In the genomic region with DNA sequence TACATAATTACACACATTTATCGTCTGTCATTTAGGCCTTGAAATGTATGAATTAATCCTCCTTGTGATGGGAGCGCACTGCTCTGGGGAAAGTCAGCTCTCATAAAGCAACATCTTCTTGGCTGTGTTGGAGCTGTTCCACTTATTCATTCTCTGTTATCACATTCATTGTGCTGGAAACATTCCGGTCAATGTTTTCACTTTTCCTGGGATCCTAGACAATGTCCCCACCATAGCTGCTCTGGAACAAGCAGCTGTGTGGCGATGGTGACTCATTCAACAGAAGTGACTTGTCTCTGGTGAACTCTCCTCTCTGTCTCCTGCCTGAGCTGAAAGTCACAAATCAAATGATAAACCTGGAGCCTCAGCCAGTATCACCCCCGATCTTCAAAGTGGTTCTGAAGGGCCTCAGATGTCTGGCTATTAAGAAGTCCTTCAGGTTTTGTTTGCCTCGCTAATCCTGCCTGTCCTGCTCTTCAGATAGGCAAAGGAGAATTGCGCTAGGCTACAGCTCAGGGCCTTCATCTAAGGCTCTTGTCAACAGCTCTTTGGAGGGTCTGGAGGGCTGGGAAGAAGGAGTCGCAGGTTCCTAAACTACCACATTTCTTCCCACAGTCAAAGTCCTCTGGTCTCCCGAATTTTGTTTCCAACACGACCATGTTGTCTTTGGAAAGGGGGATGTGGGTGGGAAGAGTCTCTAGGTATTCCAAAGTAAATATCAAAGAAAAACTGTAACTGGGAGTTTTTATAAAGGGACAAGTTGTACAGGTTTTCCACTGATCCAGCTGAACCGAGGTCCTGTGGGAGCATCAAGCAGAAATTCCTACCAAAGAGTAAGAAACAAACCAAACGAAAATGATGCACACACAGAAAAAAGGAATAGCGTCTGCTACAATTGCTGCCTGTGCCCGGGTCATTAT, we compare ENCODE assay signal across 9 cellular contexts. TPM values are rescaled to one million over a fixed set of nuclear protein-coding genes. Genes with fewer than 3 reads are reported as not detected.
A peak's percentile ranks its signal among the peaks of the same experiment; 100 is the strongest.
DNase-seq lines count a peak whose midpoint lies in the region; ATAC-seq, FAIRE-seq and TF ChIP-seq lines count a peak whose summit lies in the region.
"Had no signal": no experiment of that assay in that cellular context is flagged by ENCODE, and none has a peak within 500 bp of the region (broad histone marks: within the 10 kb centered on the region; RNA-seq: fewer than 3 reads in every experiment).

No MANE protein-coding gene starts in this region.

- peak; percentile 63 for FAIRE-seq in K562 (lab: Jason Lieb, UNC)
- FAIRE-seq in keratinocyte (lab: Jason Lieb, UNC) = no peak

- peaks cover 0 to 5% of the 10 kb centered on the region in 2 experiments; a peak in 1 of 5 replicates for H3K27me3 ChIP-seq in K562 (ENCODE audit: control insufficient read depth in 2 of 2, insufficient read depth in 2 of 2, low read length in 2 of 2)
- H3K27me3 ChIP-seq in keratinocyte (ENCODE audit: control insufficient read depth, extremely low read depth, insufficient read depth, low read length) = no peaks in the 10 kb centered on the region
- H3K27me3 ChIP-seq in upper lobe of left lung = no peaks in the 10 kb centered on the region

- H3K4me3 ChIP-seq in K562 (no peak overlapping the region), keratinocyte (ENCODE audit: control insufficient read depth in 2 of 3, extremely low read depth in 1 of 3, insufficient read depth in 2 of 3, low read depth in 1 of 3, low read length in 3 of 3) (no peak overlapping the region), upper lobe of left lung (no peak overlapping the region)

- no peak for TF ChIP-seq EP300 in K562 (IDR thresholded peaks at IDR 0.05; ENCODE audit: low read length)
- no peak for TF ChIP-seq EP300 in upper lobe of left lung (IDR thresholded peaks at IDR 0.05)

- POLR2A ChIA-PET in K562 (lab: Yijun Ruan, JAX) = interaction anchor here (0.7 to 3.1 kb wide), 4 partner anchors 9 to 30 kb away, joined by 3 to 12 read pairs (median 8); partner anchors contain the start of gene KLF6

- H3K79me2 ChIP-seq in K562 (ENCODE audit: control insufficient read depth, insufficient read depth, low read length) = no peaks in the 10 kb centered on the region
- H3K79me2 ChIP-seq in keratinocyte (ENCODE audit: control insufficient read depth, insufficient read depth, low read length) = no peaks in the 10 kb centered on the region

- TF ChIP-seq POLR2A in K562 (conservative IDR thresholded peaks at IDR 0.05) = no peak
- TF ChIP-seq POLR2A in upper lobe of left lung (IDR thresholded peaks at IDR 0.05) = no peak

- H3K4me1 ChIP-seq in K562 (replicated peaks in 1 of 2; ENCODE audit: control insufficient read depth in 2 of 2, insufficient read depth in 2 of 2, low read length in 2 of 2) (peaks cover 2 to 17% of the 10 kb centered on the region in 2 experiments; a peak in 2 of 5 replicates), keratinocyte (ENCODE audit: control insufficient read depth, extremely low read depth, insufficient read depth, low read length) (peaks cover 40% of the 10 kb centered on the region), upper lobe of left lung (peaks cover 13 to 20% (median 14%) of the 10 kb centered on the region in 4 donors)

- peaks cover under 1% of the 10 kb centered on the region for H3K9me3 Mint-ChIP-seq in natural killer cell treated with Interleukin-12 subunit alpha and Interleukin-12 subunit beta and Interleukin-15 and Interleukin-18, amount 100 ng/mL, for 72 hours
- no peaks in the 10 kb centered on the region for H3K9me3 Mint-ChIP-seq in natural killer cell

- no TSS peak for BruUV-seq in K562 (replicated peaks; lab: Mats Ljungman, UMichigan)

- H3K9me1 ChIP-seq in K562 (ENCODE audit: control insufficient read depth, insufficient read depth, low read length) (no peaks in the 10 kb centered on the region), keratinocyte (ENCODE audit: control insufficient read depth, extremely low read depth, insufficient read depth, low read length) (no peaks in the 10 kb centered on the region)

- DNase-seq in natural killer cell treated with Interleukin-12 subunit alpha and Interleukin-12 subunit beta and Interleukin-15 and Interleukin-18, amount 100 ng/mL, for 72 hours (ENCODE audit: low spot score) = no peak
- DNase-seq in natural killer cell (no peak), K562 (ENCODE audit: extremely low read depth in 1 of 4, low spot score in 3 of 4) (peak in 1 of 4 experiments; percentile 42), keratinocyte (ENCODE audit: low read depth, low spot score) (no peak), upper lobe of left lung (no peak), DMS153 (lab: John Stamatoyannopoulos, UW) (no peak), DMS114 treated with DMSO at 0.1 percent for 48 hours (lab: John Stamatoyannopoulos, UW; ENCODE audit: unreplicated experiment) (no peak), DMS 273 treated with DMSO at 0.1 percent for 48 hours (lab: John Stamatoyannopoulos, UW) (no peak)
- DNase-seq: NCI-H2171 treated with DMSO at 0.1 percent for 48 hours had no signal

- H3K4me3 Mint-ChIP-seq in natural killer cell treated with Interleukin-12 subunit alpha and Interleukin-12 subunit beta and Interleukin-15 and Interleukin-18, amount 100 ng/mL, for 72 hours = peak overlapping the region; percentile 75
- H3K4me3 Mint-ChIP-seq in natural killer cell = no peak overlapping the region

- no peak overlapping the region for H3K27ac ChIP-seq in K562 (ENCODE audit: extremely low read depth, low read depth, low read length)
- peak overlapping the region; percentile 94 for H3K27ac ChIP-seq in keratinocyte (ENCODE audit: control insufficient read depth, insufficient read depth, low read length)
- H3K27ac ChIP-seq in upper lobe of left lung = peak overlapping the region in 2 of 4 donors; percentile 31 to 67

- no peaks in the 10 kb centered on the region for H3K27me3 Mint-ChIP-seq in natural killer cell treated with Interleukin-12 subunit alpha and Interleukin-12 subunit beta and Interleukin-15 and Interleukin-18, amount 100 ng/mL, for 72 hours
- H3K27me3 Mint-ChIP-seq in natural killer cell (ENCODE audit: low read depth in 2 of 2) = no peaks in the 10 kb centered on the region

- WGBS in K562 (ENCODE audit: insufficient coverage, low coverage, missing lambda C conversion rate) = 28% methylated on average over 12 of the region's 14 CpGs
- WGBS in upper lobe of left lung, 2 donors = 80 to 83% methylated on average over 14 of the region's 14 CpGs

- H4K20me1 ChIP-seq in K562 (replicated peaks; ENCODE audit: control insufficient read depth, insufficient read depth, low read length) = peaks cover 4% of the 10 kb centered on the region; the same call in 1 of the 2 replicates
- H4K20me1 ChIP-seq in keratinocyte (ENCODE audit: control insufficient read depth, extremely low read depth, insufficient read depth, low read length) = no peaks in the 10 kb centered on the region

- intact Hi-C loops in natural killer cell (cut with micrococcal nuclease) = loop anchor here (5.0 kb wide), 1 partner anchor 528 kb away; no protein-coding TSS in a partner anchor
- intact Hi-C loops in K562 (cut with micrococcal nuclease) = no loop called here

- dilution Hi-C loops in keratinocyte (cut with MboI; ENCODE audit: extremely low pct_ligation_motif_present, low sequenced_read_pairs) = no loop called here

- CTCF ChIA-PET in K562 (lab: Yijun Ruan, JAX; ENCODE audit: low intra/inter-chr PET ratio) = no interaction called here

- H3K36me3 ChIP-seq in K562 (ENCODE audit: control insufficient read depth, insufficient read depth, low read length) (no peaks in the 10 kb centered on the region), keratinocyte (ENCODE audit: control insufficient read depth in 2 of 2, extremely low read depth in 1 of 2, insufficient read depth in 2 of 2, low read length in 2 of 2) (no peaks in the 10 kb centered on the region), upper lobe of left lung (no peaks in the 10 kb centered on the region)

- TF ChIP-seq CTCF in natural killer cell (IDR thresholded peaks at IDR 0.05) = no peak
- no peak for TF ChIP-seq CTCF in K562 (IDR thresholded peaks at IDR 0.05 in 2 of 3, conservative IDR thresholded peaks at IDR 0.05 in 1 of 3; ENCODE audit: insufficient read depth in 2 of 3, low read depth in 1 of 3, low read length in 3 of 3)
- TF ChIP-seq CTCF in keratinocyte (optimal IDR thresholded peaks at IDR 0.05 in 1 of 3, IDR thresholded peaks at IDR 0.05 in 1 of 3, conservative IDR thresholded peaks at IDR 0.05 in 1 of 3; ENCODE audit: extremely low read depth in 1 of 3, insufficient read depth in 2 of 3, low read length in 3 of 3) = no peak
- no peak for TF ChIP-seq CTCF in upper lobe of left lung (IDR thresholded peaks at IDR 0.05)

- no peak for ATAC-seq in natural killer cell treated with Interleukin-12 subunit alpha and Interleukin-12 subunit beta and Interleukin-15 and Interleukin-18, amount 100 ng/mL, for 72 hours
- ATAC-seq in natural killer cell (no peak), K562 (peak; percentile 45), upper lobe of left lung (ENCODE audit: low FRiP score in 2 of 2) (peak; percentile 17 to 47)

- in situ Hi-C loops in K562 (cut with MboI) = no loop called here

- peak overlapping the region; percentile 96 to 98 for H3K27ac Mint-ChIP-seq in natural killer cell treated with Interleukin-12 subunit alpha and Interleukin-12 subunit beta and Interleukin-15 and Interleukin-18, amount 100 ng/mL, for 72 hours
- peak overlapping the region in 1 of 2 donors; percentile 47 for H3K27ac Mint-ChIP-seq in natural killer cell

- H3K9ac ChIP-seq in K562 (ENCODE audit: insufficient read depth in 1 of 2, low read depth in 2 of 2, low read length in 2 of 2) (no peak overlapping the region), keratinocyte (ENCODE audit: control insufficient read depth, extremely low read depth, insufficient read depth, low read length) (peak overlapping the region; percentile 35)

- H3K36me3 Mint-ChIP-seq in natural killer cell treated with Interleukin-12 subunit alpha and Interleukin-12 subunit beta and Interleukin-15 and Interleukin-18, amount 100 ng/mL, for 72 hours = peaks cover 1% of the 10 kb centered on the region
- H3K36me3 Mint-ChIP-seq in natural killer cell = no peaks in the 10 kb centered on the region

- H3K4me1 Mint-ChIP-seq in natural killer cell treated with Interleukin-12 subunit alpha and Interleukin-12 subunit beta and Interleukin-15 and Interleukin-18, amount 100 ng/mL, for 72 hours (ENCODE audit: low read depth in 2 of 2) = peaks cover 50 to 54% of the 10 kb centered on the region in 2 donors
- peaks cover 26% of the 10 kb centered on the region in 2 donors for H3K4me1 Mint-ChIP-seq in natural killer cell

- H3K4me2 ChIP-seq in K562 (ENCODE audit: insufficient read depth, low read length) (no peak overlapping the region), keratinocyte (ENCODE audit: control insufficient read depth, extremely low read depth, insufficient read depth, low read depth, low read length) (peak overlapping the region; percentile 27)

- H3K9me3 ChIP-seq in K562 (replicated peaks; ENCODE audit: control insufficient read depth, insufficient read depth, low read depth, low read length) (no peaks in the 10 kb centered on the region), keratinocyte (ENCODE audit: control insufficient read depth, low read depth, low read length) (no peaks in the 10 kb centered on the region), upper lobe of left lung (no peaks in the 10 kb centered on the region)

- TF ChIP-seq RAD21 in K562 (CRISPR knock-in tag; conservative IDR thresholded peaks at IDR 0.05 in 1 of 2, IDR thresholded peaks at IDR 0.05 in 1 of 2) = no peak

- H2AFZ ChIP-seq in K562 (ENCODE audit: low read depth, low read length) (no peak overlapping the region), keratinocyte (ENCODE audit: control insufficient read depth, low read length) (no peak overlapping the region)

RNA-seq across cellular contexts. Expression of gene KLF6, which starts 29.3 kb away (rescaled TPM):
- total RNA-seq in natural killer cell treated with Interleukin-12 subunit alpha and Interleukin-12 subunit beta and Interleukin-15 and Interleukin-18, amount 100 ng/mL, for 72 hours = 100 to 1,000 TPM; 225 to 236 TPM
- total RNA-seq in natural killer cell = 1,000 to 10,000 TPM; 1,044 to 1,768 (median 1,056) TPM
- 54.5 and 86.4 TPM in 2 replicates for total RNA-seq in K562 (2011; cell fraction: chromatin; rRNA removed; ENCODE audit: low replicate concordance)
- total RNA-seq in K562 (2011; cell fraction: nucleolus; rRNA removed) = 136 and 139 TPM in 2 replicates
- total RNA-seq in K562 (2011; cell fraction: nucleoplasm; rRNA removed) = 92.4 and 113 TPM in 2 replicates
- total RNA-seq in K562 (2014; rRNA removed) = 6.9 and 10.3 TPM in 2 replicates
- total RNA-seq in K562 (2014; rRNA removed; fragmentation: Illumina TruSeq; extraction: Trizol) = 7.4 and 8.0 TPM in 2 replicates
- total RNA-seq in K562 (2015; rRNA removed; fragmentation: Illumina TruSeq; extraction: Trizol) = 4.5 TPM in 2 replicates
- 23.9 and 25.2 TPM in 2 replicates for total RNA-seq in K562 (2021)
- polyA plus RNA-seq in K562 (2011; rRNA removed) = 11.7 and 19.1 TPM in 2 replicates
- polyA plus RNA-seq in K562 (2011; cell fraction: cytosol; rRNA removed) = 6.6 and 12.0 TPM in 2 replicates
- 52.6 and 53.4 TPM in 2 replicates for polyA plus RNA-seq in K562 (2011; cell fraction: nucleus; rRNA removed)
- polyA plus RNA-seq in K562 (2012) = 14.7 and 29.2 TPM in 2 replicates
- 11.1 and 12.6 TPM in 2 replicates for polyA plus RNA-seq in K562 (2014; fragmentation: Illumina TruSeq; extraction: Trizol)
- 1 to 10 TPM; 3.2 to 3.7 TPM for polyA plus RNA-seq in K562 (2014; fragmentation: Nextera tagmentation; extraction: Ambion mirVana)
- polyA plus RNA-seq in K562 (2014; rRNA removed) = 8.6 and 10.2 TPM in 2 replicates
- polyA minus RNA-seq in K562 (2011; rRNA and poly(A)+ RNA removed) = 33.0 and 43.0 TPM in 2 replicates
- 10.3 and 16.2 TPM in 2 replicates for polyA minus RNA-seq in K562 (2011; cell fraction: cytosol; rRNA and poly(A)+ RNA removed)
- polyA minus RNA-seq in K562 (2011; cell fraction: nucleus; rRNA and poly(A)+ RNA removed) = 87.2 and 133 TPM in 2 replicates
- polyA plus RNA-seq in keratinocyte = 174 to 250 TPM (median 213 TPM) in 3 replicates
- 159 TPM for polyA plus RNA-seq in keratinocyte (2011; ENCODE audit: low read depth)
- 111 and 137 TPM in 2 replicates for polyA plus RNA-seq in keratinocyte (2011; cell fraction: cytosol; rRNA removed)
- polyA plus RNA-seq in keratinocyte (2011; cell fraction: nucleus; rRNA removed) = 564 and 626 TPM in 2 replicates
- polyA plus RNA-seq in keratinocyte (2012; ENCODE audit: low replicate concordance) = 148 and 270 TPM in 2 replicates
- 425 to 516 TPM (median 456 TPM) in 3 replicates for polyA minus RNA-seq in keratinocyte
- polyA minus RNA-seq in keratinocyte (2011; cell fraction: cytosol; rRNA and poly(A)+ RNA removed) = 131 TPM
- 587 and 853 TPM in 2 replicates for polyA minus RNA-seq in keratinocyte (2011; cell fraction: nucleus; rRNA and poly(A)+ RNA removed)
- 100 to 1,000 TPM; 164 to 439 (median 249) TPM for total RNA-seq in upper lobe of left lung

Comparison
In these comparisons a context has a peak if more than half of its experiments do, and no peak if none do; other contexts are left out.
1. ATAC-seq: peak in K562 (single experiment) and upper lobe of left lung (2 of 2); none in natural killer cell treated with Interleukin-12 subunit alpha and Interleukin-12 subunit beta and Interleukin-15 and Interleukin-18, amount 100 ng/mL, for 72 hours (0 of 2) and natural killer cell (0 of 3).